In the genomic region with DNA sequence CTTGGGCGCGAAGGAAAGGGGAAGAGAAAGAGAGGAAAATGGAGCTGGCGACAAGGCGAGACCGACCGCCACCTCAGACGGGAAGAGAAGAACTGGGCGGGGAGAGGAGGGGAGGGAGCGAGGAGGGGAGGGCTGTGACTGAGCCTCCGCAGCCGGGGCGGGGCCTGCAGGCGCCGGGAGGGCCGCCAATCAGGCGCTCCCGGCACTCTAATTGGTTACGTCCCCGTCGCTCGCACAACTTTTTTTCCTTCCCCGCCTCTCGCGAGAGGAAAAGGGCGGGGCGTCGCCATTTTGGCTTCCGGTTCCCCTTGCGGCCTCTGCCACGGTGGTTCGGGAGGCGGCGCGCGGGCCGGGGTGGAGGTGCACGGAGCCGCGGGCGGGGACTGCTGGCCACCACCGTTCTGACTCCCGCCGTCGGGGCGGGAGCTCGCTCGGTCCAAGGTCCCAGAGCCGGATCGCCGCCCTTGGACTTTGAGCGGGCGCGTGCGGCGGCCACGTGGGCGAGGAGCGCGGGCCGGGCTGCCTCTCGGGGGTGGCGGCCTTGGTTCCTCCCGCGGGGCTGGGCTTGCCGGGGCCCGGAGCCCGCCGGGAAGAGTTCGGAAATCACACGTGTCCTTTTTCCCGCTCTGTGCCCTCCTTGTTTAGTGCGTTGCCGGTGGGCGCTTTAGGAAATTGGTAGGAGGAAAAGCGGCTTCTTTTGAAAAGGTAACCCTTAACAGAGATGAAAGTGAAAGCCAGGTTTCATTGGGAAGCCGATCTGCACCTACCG, we compare ENCODE assay signal across 1 cellular context.
A peak's percentile ranks its signal among the peaks of the same experiment; 100 is the strongest.
TF ChIP-seq lines count a peak whose summit lies in the region.

GDI2 (minus strand) TSS at position 94 of the 769 bp plus-strand sequence. CDS start 176 bp downstream, outside the sequence.

TF ChIP-seq in HepG2, 621 proteins besides CTCF, POLR2A, EP300 and RAD21 (continued from another document and continues in another):
- TF ChIP-seq ELK4 (CRISPR knock-in tag; IDR thresholded peaks at IDR 0.05; ENCODE audit: borderline replicate concordance) (no peak; the same call in 1 of the 2 replicates), GPN1 (CRISPR knock-in tag; IDR thresholded peaks at IDR 0.05; ENCODE audit: borderline replicate concordance) (peak; percentile 57; the same call in 1 of the 2 replicates), POLR2G (IDR thresholded peaks at IDR 0.05; ENCODE audit: low read depth, low read length) (peak; percentile 88), ATM (IDR thresholded peaks at IDR 0.05; ENCODE audit: borderline replicate concordance) (no peak), TCF7L2 (IDR thresholded peaks at IDR 0.05; ENCODE audit: low read depth, low read length) (no peak), NKX3-1 (CRISPR knock-in tag; IDR thresholded peaks at IDR 0.05) (peak; percentile 96), ISX (CRISPR knock-in tag; conservative IDR thresholded peaks at IDR 0.05) (peak; percentile 75), TBX2 (CRISPR knock-in tag; IDR thresholded peaks at IDR 0.05; ENCODE audit: borderline replicate concordance) (peak; percentile 94), SALL1 (CRISPR knock-in tag; IDR thresholded peaks at IDR 0.05) (peak; percentile 98), ZNF652 (CRISPR knock-in tag; IDR thresholded peaks at IDR 0.05; ENCODE audit: borderline replicate concordance, low read depth) (no peak; the same call in 1 of the 2 replicates), NCOA5 (CRISPR knock-in tag; IDR thresholded peaks at IDR 0.05) (no peak), ZNF251 (CRISPR knock-in tag; IDR thresholded peaks at IDR 0.05) (no peak), ZFP36L1 (CRISPR knock-in tag; IDR thresholded peaks at IDR 0.05) (peak; percentile 94; the same call in 1 of the 2 replicates), ZNF430 (CRISPR knock-in tag; IDR thresholded peaks at IDR 0.05) (peak; percentile 97), SMC3 (IDR thresholded peaks at IDR 0.05; ENCODE audit: low read length) (no peak), ZNF225 (CRISPR knock-in tag; IDR thresholded peaks at IDR 0.05) (peak; percentile 86), MED13 (CRISPR knock-in tag; IDR thresholded peaks at IDR 0.05) (peak; percentile 20; the same call in 1 of the 2 replicates), ZNF816 (CRISPR knock-in tag; IDR thresholded peaks at IDR 0.05; ENCODE audit: borderline replicate concordance) (peak; percentile 99), ZNF33A (CRISPR knock-in tag; IDR thresholded peaks at IDR 0.05; ENCODE audit: borderline replicate concordance) (peak; percentile 93), STAG1 (CRISPR knock-in tag; IDR thresholded peaks at IDR 0.05) (no peak), ZNF460 (CRISPR knock-in tag; IDR thresholded peaks at IDR 0.05; ENCODE audit: borderline replicate concordance) (peak; percentile 41; the same call in 1 of the 2 replicates), TERF1 (CRISPR knock-in tag; IDR thresholded peaks at IDR 0.05) (no peak), ZNF446 (CRISPR knock-in tag; IDR thresholded peaks at IDR 0.05) (peak; percentile 93; the same call in 1 of the 2 replicates), ZFAT (CRISPR knock-in tag; conservative IDR thresholded peaks at IDR 0.05) (peak; percentile 54), STAT6 (CRISPR knock-in tag; IDR thresholded peaks at IDR 0.05; ENCODE audit: borderline replicate concordance) (peak; percentile 83; the same call in 1 of the 2 replicates), RORA (CRISPR knock-in tag; IDR thresholded peaks at IDR 0.05) (peak; percentile 68; the same call in 1 of the 2 replicates), SP2 (CRISPR knock-in tag; IDR thresholded peaks at IDR 0.05) (peak; percentile 92), ZNF557 (CRISPR knock-in tag; IDR thresholded peaks at IDR 0.05) (peak; percentile 92), KDM5B (CRISPR knock-in tag; IDR thresholded peaks at IDR 0.05; ENCODE audit: borderline replicate concordance) (peak; percentile 99), CC2D1A (CRISPR knock-in tag; IDR thresholded peaks at IDR 0.05) (0 out of 2 replicates have a peak, but pooled peaks have one; percentile 35), ZNF30 (CRISPR knock-in tag; IDR thresholded peaks at IDR 0.05) (peak; percentile 86; the same call in 1 of the 2 replicates), WIZ (CRISPR knock-in tag; IDR thresholded peaks at IDR 0.05) (peak; percentile 78), RXRA (CRISPR knock-in tag; IDR thresholded peaks at IDR 0.05) (peak; percentile 85), ZNF788 (CRISPR knock-in tag; IDR thresholded peaks at IDR 0.05; ENCODE audit: borderline replicate concordance) (peak; percentile 52; the same call in 1 of the 2 replicates), SNAPC2 (CRISPR knock-in tag; IDR thresholded peaks at IDR 0.05) (peak; percentile 83), RCOR2 (CRISPR knock-in tag; IDR thresholded peaks at IDR 0.05) (peak; percentile 42; the same call in 1 of the 2 replicates), TIGD3 (CRISPR knock-in tag; IDR thresholded peaks at IDR 0.05; ENCODE audit: borderline replicate concordance) (peak; percentile 93; the same call in 1 of the 2 replicates), ZSCAN29 (CRISPR knock-in tag; conservative IDR thresholded peaks at IDR 0.05) (peak; percentile 46), SMARCC2 (IDR thresholded peaks at IDR 0.05) (no peak), ZNF138 (CRISPR knock-in tag; IDR thresholded peaks at IDR 0.05; ENCODE audit: low read depth) (peak; percentile 75; the same call in 1 of the 2 replicates), ZBED4 (CRISPR knock-in tag; IDR thresholded peaks at IDR 0.05; ENCODE audit: borderline replicate concordance) (peak; percentile 95), IKZF5 (CRISPR knock-in tag; IDR thresholded peaks at IDR 0.05) (peak; percentile 98), EHMT2 (IDR thresholded peaks at IDR 0.05; ENCODE audit: borderline replicate concordance, low read depth, low read length) (no peak)
- TF ChIP-seq, protein P1, sequence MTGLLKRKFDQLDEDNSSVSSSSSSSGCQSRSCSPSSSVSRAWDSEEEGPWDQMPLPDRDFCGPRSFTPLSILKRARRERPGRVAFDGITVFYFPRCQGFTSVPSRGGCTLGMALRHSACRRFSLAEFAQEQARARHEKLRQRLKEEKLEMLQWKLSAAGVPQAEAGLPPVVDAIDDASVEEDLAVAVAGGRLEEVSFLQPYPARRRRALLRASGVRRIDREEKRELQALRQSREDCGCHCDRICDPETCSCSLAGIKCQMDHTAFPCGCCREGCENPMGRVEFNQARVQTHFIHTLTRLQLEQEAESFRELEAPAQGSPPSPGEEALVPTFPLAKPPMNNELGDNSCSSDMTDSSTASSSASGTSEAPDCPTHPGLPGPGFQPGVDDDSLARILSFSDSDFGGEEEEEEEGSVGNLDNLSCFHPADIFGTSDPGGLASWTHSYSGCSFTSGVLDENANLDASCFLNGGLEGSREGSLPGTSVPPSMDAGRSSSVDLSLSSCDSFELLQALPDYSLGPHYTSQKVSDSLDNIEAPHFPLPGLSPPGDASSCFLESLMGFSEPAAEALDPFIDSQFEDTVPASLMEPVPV (CRISPR knock-in tag; IDR thresholded peaks at IDR 0.05), result peak; percentile 74
- TF ChIP-seq, protein P2, sequence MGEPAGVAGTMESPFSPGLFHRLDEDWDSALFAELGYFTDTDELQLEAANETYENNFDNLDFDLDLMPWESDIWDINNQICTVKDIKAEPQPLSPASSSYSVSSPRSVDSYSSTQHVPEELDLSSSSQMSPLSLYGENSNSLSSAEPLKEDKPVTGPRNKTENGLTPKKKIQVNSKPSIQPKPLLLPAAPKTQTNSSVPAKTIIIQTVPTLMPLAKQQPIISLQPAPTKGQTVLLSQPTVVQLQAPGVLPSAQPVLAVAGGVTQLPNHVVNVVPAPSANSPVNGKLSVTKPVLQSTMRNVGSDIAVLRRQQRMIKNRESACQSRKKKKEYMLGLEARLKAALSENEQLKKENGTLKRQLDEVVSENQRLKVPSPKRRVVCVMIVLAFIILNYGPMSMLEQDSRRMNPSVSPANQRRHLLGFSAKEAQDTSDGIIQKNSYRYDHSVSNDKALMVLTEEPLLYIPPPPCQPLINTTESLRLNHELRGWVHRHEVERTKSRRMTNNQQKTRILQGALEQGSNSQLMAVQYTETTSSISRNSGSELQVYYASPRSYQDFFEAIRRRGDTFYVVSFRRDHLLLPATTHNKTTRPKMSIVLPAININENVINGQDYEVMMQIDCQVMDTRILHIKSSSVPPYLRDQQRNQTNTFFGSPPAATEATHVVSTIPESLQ (CRISPR knock-in tag; conservative IDR thresholded peaks at IDR 0.05), result peak; percentile 30; the same call in 1 of the 2 replicates
- TF ChIP-seq, protein P3, sequence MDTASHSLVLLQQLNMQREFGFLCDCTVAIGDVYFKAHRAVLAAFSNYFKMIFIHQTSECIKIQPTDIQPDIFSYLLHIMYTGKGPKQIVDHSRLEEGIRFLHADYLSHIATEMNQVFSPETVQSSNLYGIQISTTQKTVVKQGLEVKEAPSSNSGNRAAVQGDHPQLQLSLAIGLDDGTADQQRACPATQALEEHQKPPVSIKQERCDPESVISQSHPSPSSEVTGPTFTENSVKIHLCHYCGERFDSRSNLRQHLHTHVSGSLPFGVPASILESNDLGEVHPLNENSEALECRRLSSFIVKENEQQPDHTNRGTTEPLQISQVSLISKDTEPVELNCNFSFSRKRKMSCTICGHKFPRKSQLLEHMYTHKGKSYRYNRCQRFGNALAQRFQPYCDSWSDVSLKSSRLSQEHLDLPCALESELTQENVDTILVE (CRISPR knock-in tag; IDR thresholded peaks at IDR 0.05), result peak; percentile 100
